Comparison of ENCODE assay signal across 8 cellular contexts in the genomic region with DNA sequence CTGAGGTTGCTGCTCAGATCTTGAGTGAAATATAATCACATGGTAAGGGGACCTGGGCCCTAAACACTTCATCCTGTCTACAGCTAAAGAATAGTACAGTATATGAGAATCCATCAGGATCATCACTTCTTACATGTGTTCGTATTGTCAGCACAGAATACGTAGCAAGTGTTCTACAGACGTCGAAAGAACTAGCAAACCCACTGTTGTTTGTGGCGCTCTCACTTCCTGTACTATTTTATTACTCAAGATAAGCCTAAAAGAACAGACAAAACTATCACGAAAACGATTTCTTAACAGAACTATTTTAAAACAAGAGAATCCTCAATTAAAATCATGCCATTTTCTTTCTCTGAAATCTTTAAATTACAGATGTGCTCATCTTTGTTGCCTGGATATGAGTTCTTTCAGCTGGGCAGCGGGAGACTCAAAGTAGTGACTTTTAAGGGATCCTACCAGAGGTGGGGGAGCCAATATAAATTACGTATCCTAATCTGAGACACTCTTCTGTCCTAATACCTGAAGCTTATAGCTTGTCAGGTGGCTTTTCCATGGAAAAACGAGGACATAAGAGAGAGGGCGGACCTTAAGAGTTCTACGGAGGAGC. TPM values are rescaled to one million over a fixed set of nuclear protein-coding genes. Genes with fewer than 3 reads are reported as not detected.
DNase-seq lines count a peak whose midpoint lies in the region; ATAC-seq lines count a peak whose summit lies in the region.

No MANE protein-coding gene starts in this region.

- peaks cover 27% of the 10 kb centered on the region for H3K4me1 Mint-ChIP-seq in activated CD4-positive, alpha-beta memory T cell treated with anti-CD3 and anti-CD28 coated beads, Interleukin-2, amount 10 ng/mL, durations not matched to agents 7 days and 5 days

- CTCF ChIA-PET in activated CD4-positive, alpha-beta memory T cell treated with anti-CD3 and anti-CD28 coated beads, Interleukin-2, amount 10 ng/mL, durations not matched to agents 7 days and 5 days (lab: Charles Lee) = interaction anchor here (1.4 to 9.0 kb wide), 3 partner anchors 117 to 455 kb away, joined by 3 to 96 read pairs (median 7); a partner anchor contains a TSS

- peak; percentile 57 for DNase-seq in NCI-H82 (lab: John Stamatoyannopoulos, UW)
- no peak for DNase-seq in NCI-H82 treated with DMSO at 0.1 percent for 48 hours (lab: John Stamatoyannopoulos, UW; ENCODE audit: unreplicated experiment)
- peak; percentile 64 for DNase-seq in Jurkat, Clone E6-1 (ENCODE audit: low read depth, low spot score)
- peak; percentile 25 for DNase-seq in activated CD4-positive, alpha-beta memory T cell treated with anti-CD3 and anti-CD28 coated beads, Interleukin-2, amount 10 ng/mL, durations not matched to agents 7 days and 5 days
- DNase-seq in germinal center (ENCODE audit: low spot score) = peak; percentile 44
- no peak for DNase-seq in sciatic nerve (ENCODE audit: low spot score)

- peak overlapping the region; percentile 96 for H3K4me3 Mint-ChIP-seq in activated CD4-positive, alpha-beta memory T cell treated with anti-CD3 and anti-CD28 coated beads, Interleukin-2, amount 10 ng/mL, durations not matched to agents 7 days and 5 days

- peaks cover 34% of the 10 kb centered on the region for H3K36me3 Mint-ChIP-seq in activated CD4-positive, alpha-beta memory T cell treated with anti-CD3 and anti-CD28 coated beads, Interleukin-2, amount 10 ng/mL, durations not matched to agents 7 days and 5 days (ENCODE audit: low read depth)

- no peaks in the 10 kb centered on the region for H3K9me3 Mint-ChIP-seq in activated CD4-positive, alpha-beta memory T cell treated with anti-CD3 and anti-CD28 coated beads, Interleukin-2, amount 10 ng/mL, durations not matched to agents 7 days and 5 days

- H3K4me3 ChIP-seq in Jurkat, Clone E6-1 (ENCODE audit: low read length) = peak overlapping the region; percentile 93

- ATAC-seq in sciatic nerve (peak; percentile 0), HG02763 (IDR thresholded peaks at IDR 0.05; ENCODE audit: unreplicated experiment) (no peak), GM18873 (IDR thresholded peaks at IDR 0.05; ENCODE audit: low FRiP score, unreplicated experiment) (no peak)

- intact Hi-C loops in sciatic nerve (cut with DNase I) = loop anchor here (5.0 kb wide), 1 partner anchor 89 kb away; a partner anchor contains a TSS

- no peaks in the 10 kb centered on the region for H3K27me3 Mint-ChIP-seq in activated CD4-positive, alpha-beta memory T cell treated with anti-CD3 and anti-CD28 coated beads, Interleukin-2, amount 10 ng/mL, durations not matched to agents 7 days and 5 days

- peak overlapping the region; percentile 99 for H3K27ac Mint-ChIP-seq in activated CD4-positive, alpha-beta memory T cell treated with anti-CD3 and anti-CD28 coated beads, Interleukin-2, amount 10 ng/mL, durations not matched to agents 7 days and 5 days

- POLR2A ChIA-PET in activated CD4-positive, alpha-beta memory T cell treated with anti-CD3 and anti-CD28 coated beads, Interleukin-2, amount 10 ng/mL, durations not matched to agents 7 days and 5 days (lab: Charles Lee) = interaction anchor here (0.6 to 7.9 kb wide), 36 partner anchors 9 to 1894 kb away, joined by 3 to 101 read pairs (median 5); a partner anchor contains a TSS

RNA-seq across cellular contexts. Expression of a gene that starts 0.7 kb away (rescaled TPM):
- 28.3 TPM for polyA plus RNA-seq in Jurkat, Clone E6-1 (2012; ENCODE audit: insufficient read depth, insufficient read length)
- total RNA-seq in activated CD4-positive, alpha-beta memory T cell treated with anti-CD3 and anti-CD28 coated beads, Interleukin-2, amount 10 ng/mL, durations not matched to agents 7 days and 5 days = 10 to 100 TPM; 13.7 to 14.0 TPM
- 29.7 TPM for total RNA-seq in sciatic nerve

RNA-seq across cellular contexts. Expression of a gene that starts 1.4 kb away (rescaled TPM):
- 184 TPM for polyA plus RNA-seq in Jurkat, Clone E6-1 (2012; ENCODE audit: insufficient read depth, insufficient read length)
- total RNA-seq in activated CD4-positive, alpha-beta memory T cell treated with anti-CD3 and anti-CD28 coated beads, Interleukin-2, amount 10 ng/mL, durations not matched to agents 7 days and 5 days = 100 to 1,000 TPM; 340 to 342 TPM
- total RNA-seq in sciatic nerve = 108 TPM

RNA-seq across cellular contexts. Expression of a gene that starts 56.2 kb away (rescaled TPM):
- 123 TPM for polyA plus RNA-seq in Jurkat, Clone E6-1 (2012; ENCODE audit: insufficient read depth, insufficient read length)
- total RNA-seq in activated CD4-positive, alpha-beta memory T cell treated with anti-CD3 and anti-CD28 coated beads, Interleukin-2, amount 10 ng/mL, durations not matched to agents 7 days and 5 days = 100 to 1,000 TPM; 100 to 102 TPM
- 57.5 TPM for total RNA-seq in sciatic nerve

Comparison
In these comparisons a context has a peak if more than half of its experiments do, and no peak if none do; other contexts are left out.
1. DNase-seq: peak in NCI-H82 (single experiment), Jurkat, Clone E6-1 (single experiment), activated CD4-positive, alpha-beta memory T cell treated with anti-CD3 and anti-CD28 coated beads, Interleukin-2, amount 10 ng/mL, durations not matched to agents 7 days and 5 days (single experiment) and germinal center (single experiment); none in NCI-H82 treated with DMSO at 0.1 percent for 48 hours (single experiment) and sciatic nerve (single experiment).